In genomic region chr9:91935805-91936204, GRCh38 we compare ENCODE assay signal across 18 cellular contexts. TPM values are rescaled to one million over a fixed set of nuclear protein-coding genes. Genes with fewer than 3 reads are reported as not detected.
"Had no signal": no experiment of that assay in that cellular context is flagged by ENCODE, and none has a peak within 500 bp of the region (broad histone marks: within the 10 kb centered on the region; RNA-seq: fewer than 3 reads in every experiment).

No MANE protein-coding gene starts in this region.

- H3K4me1 ChIP-seq: pancreas, suprapubic skin had no signal

- H3K4me3 ChIP-seq: lung, pancreas, smooth muscle cell, suprapubic skin had no signal

- H3K27me3 ChIP-seq: pancreas, suprapubic skin had no signal

- H3K4me1 Mint-ChIP-seq: activated CD4-positive, alpha-beta T cell treated with anti-CD3 and anti-CD28 coated beads for 36 hours had no signal

- ATAC-seq: activated CD4-positive, alpha-beta T cell treated with anti-CD3 and anti-CD28 coated beads for 36 hours; activated CD8-positive, alpha-beta T cell treated with anti-CD3 and anti-CD28 coated beads for 36 hours; effector memory CD8-positive, alpha-beta T cell; left cardiac atrium; pancreas had no signal

- H3K27me3 Mint-ChIP-seq: activated CD8-positive, alpha-beta T cell treated with anti-CD3 and anti-CD28 coated beads for 36 hours; effector memory CD8-positive, alpha-beta T cell had no signal

- H3K4me3 Mint-ChIP-seq: activated CD4-positive, alpha-beta T cell treated with anti-CD3 and anti-CD28 coated beads for 36 hours; activated CD8-positive, alpha-beta T cell treated with anti-CD3 and anti-CD28 coated beads for 36 hours; effector memory CD8-positive, alpha-beta T cell; nephron had no signal

- DNase-seq: activated CD4-positive, alpha-beta T cell treated with anti-CD3 and anti-CD28 coated beads for 36 hours; activated CD8-positive, alpha-beta memory T cell treated with anti-CD3 and anti-CD28 coated beads, Interleukin-2, amount 50 U/mL, for 48 hours; activated CD8-positive, alpha-beta T cell treated with anti-CD3 and anti-CD28 coated beads for 36 hours; activated naive CD4-positive, alpha-beta T cell; central memory CD4-positive, alpha-beta T cell; cortex of kidney; effector memory CD8-positive, alpha-beta T cell; erythroblast; left cardiac atrium; pancreas; SIG-M5; stimulated activated naive CD4-positive, alpha-beta T cell; SW 1271; T-helper 9 cell had no signal

- H3K36me3 ChIP-seq: pancreas, suprapubic skin had no signal

- H3K27ac Mint-ChIP-seq: activated CD4-positive, alpha-beta T cell treated with anti-CD3 and anti-CD28 coated beads for 36 hours; activated CD8-positive, alpha-beta T cell treated with anti-CD3 and anti-CD28 coated beads for 36 hours had no signal

- H3K27ac ChIP-seq: pancreas, suprapubic skin had no signal

RNA-seq across cellular contexts. Expression of gene ROR2, which starts 14.2 kb away (rescaled TPM):
- total RNA-seq: activated CD4-positive, alpha-beta T cell treated with anti-CD3 and anti-CD28 coated beads for 36 hours; activated CD8-positive, alpha-beta T cell treated with anti-CD3 and anti-CD28 coated beads for 36 hours had no signal
